9 cellular contexts compared by ENCODE assay signal in the genomic region with DNA sequence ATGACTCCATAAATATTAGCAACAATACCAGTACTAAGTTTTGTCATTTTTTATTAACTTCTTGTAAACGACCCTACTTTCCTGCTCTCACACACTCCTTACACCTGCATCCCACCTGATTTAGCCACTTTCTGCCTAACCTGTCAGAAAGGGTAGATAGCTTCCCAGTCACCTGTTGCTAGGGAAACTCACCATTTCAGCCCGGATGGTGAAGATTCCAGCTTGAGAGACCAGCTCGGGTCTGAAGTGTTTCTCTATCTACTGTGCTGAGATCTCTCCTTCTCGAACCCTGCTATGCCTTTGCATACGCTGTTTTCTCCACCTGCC. TPM values are rescaled to one million over a fixed set of nuclear protein-coding genes. Genes with fewer than 3 reads are reported as not detected.
DNase-seq lines count a peak whose midpoint lies in the region; ATAC-seq lines count a peak whose summit lies in the region.
"Had no signal": no experiment of that assay in that cellular context is flagged by ENCODE, and none has a peak within 500 bp of the region (broad histone marks: within the 10 kb centered on the region; RNA-seq: fewer than 3 reads in every experiment).

A gene with protein sequence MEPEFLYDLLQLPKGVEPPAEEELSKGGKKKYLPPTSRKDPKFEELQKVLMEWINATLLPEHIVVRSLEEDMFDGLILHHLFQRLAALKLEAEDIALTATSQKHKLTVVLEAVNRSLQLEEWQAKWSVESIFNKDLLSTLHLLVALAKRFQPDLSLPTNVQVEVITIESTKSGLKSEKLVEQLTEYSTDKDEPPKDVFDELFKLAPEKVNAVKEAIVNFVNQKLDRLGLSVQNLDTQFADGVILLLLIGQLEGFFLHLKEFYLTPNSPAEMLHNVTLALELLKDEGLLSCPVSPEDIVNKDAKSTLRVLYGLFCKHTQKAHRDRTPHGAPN (plus strand): TSS at position 220 of the 327 bp plus-strand sequence. CDS start 2,405 bp downstream, outside the sequence.

- peaks cover 14% of the 10 kb centered on the region for H3K4me1 ChIP-seq in effector memory CD4-positive, alpha-beta T cell (ENCODE audit: control insufficient read depth, insufficient read depth, low read length, poor library complexity, severe bottlenecking)
- H3K4me1 ChIP-seq in HAP-1 = no peaks in the 10 kb centered on the region

- in situ Hi-C loops in HAP-1 (cut with MboI; ENCODE audit: low sequenced_read_pairs) = no loop called here

- H3K36me3 ChIP-seq in H7 (replicated peaks; ENCODE audit: control insufficient read depth, insufficient read depth, low read length) = no peaks in the 10 kb centered on the region
- H3K36me3 ChIP-seq in effector memory CD4-positive, alpha-beta T cell (ENCODE audit: control insufficient read depth, insufficient read depth, low read length) = no peaks in the 10 kb centered on the region
- no peaks in the 10 kb centered on the region for H3K36me3 ChIP-seq in HAP-1 (replicated peaks)
- H3K36me3 ChIP-seq: cardiac muscle cell had no signal

- DNase-seq in COLO829 (ENCODE audit: low spot score) = peak; percentile 22
- peak; percentile 81 for DNase-seq in H7
- peak; percentile 30 for DNase-seq in T follicular helper cell (ENCODE audit: low read depth)
- peak in 1 of 3 donors; percentile 41 for DNase-seq in effector memory CD4-positive, alpha-beta T cell
- peak; percentile 5 for DNase-seq in stimulated activated CD8-positive, alpha-beta memory T cell treated with anti-CD3 and anti-CD28 coated beads, Interleukin-12 subunit alpha, Interleukin-12 subunit beta, amount 100 ng/mL, for 1 hour (ENCODE audit: low read depth)
- DNase-seq in HAP-1 (ENCODE audit: low spot score in 2 of 2) = no peak

- peak within 1 kb of the TSS; percentile 81 for H3K27ac ChIP-seq in effector memory CD4-positive, alpha-beta T cell (ENCODE audit: insufficient read depth, low read length, poor library complexity, severe bottlenecking)
- H3K27ac ChIP-seq: cardiac muscle cell had no signal

- H3K9me3 ChIP-seq in effector memory CD4-positive, alpha-beta T cell (ENCODE audit: control insufficient read depth, low read length) = no peaks in the 10 kb centered on the region
- H3K9me3 ChIP-seq in HAP-1 = no peaks in the 10 kb centered on the region

- H3K27me3 ChIP-seq in H7 (ENCODE audit: control insufficient read depth, insufficient read depth, low read length) (no peaks in the 10 kb centered on the region), HAP-1 (ENCODE audit: low read depth) (no peaks in the 10 kb centered on the region; the same call in 1 of the 2 replicates)
- H3K27me3 ChIP-seq in effector memory CD4-positive, alpha-beta T cell (replicated peaks; ENCODE audit: control insufficient read depth, insufficient read depth, low read length, poor library complexity, severe bottlenecking) = no peaks in the 10 kb centered on the region
- H3K27me3 ChIP-seq: cardiac muscle cell had no signal

- ATAC-seq in HG02870 (IDR thresholded peaks at IDR 0.05; ENCODE audit: unreplicated experiment) = no peak
- no peak for ATAC-seq in GM18907 (IDR thresholded peaks at IDR 0.05; ENCODE audit: unreplicated experiment)

- no peak within 1 kb of the TSS for H3K4me3 ChIP-seq in H7 (ENCODE audit: insufficient read depth, low read depth, low read length)
- peak within 1 kb of the TSS; percentile 85 for H3K4me3 ChIP-seq in effector memory CD4-positive, alpha-beta T cell (ENCODE audit: insufficient read depth, low read depth, low read length, poor library complexity, severe bottlenecking)
- H3K4me3 ChIP-seq in HAP-1 = no peak within 1 kb of the TSS
- H3K4me3 ChIP-seq: cardiac muscle cell had no signal

RNA-seq across cellular contexts. Expression of the gene that starts here (rescaled TPM):
- 0.21 TPM in 1 of 2 replicates, not detected in the other for total RNA-seq in H7 (2014; rRNA removed; shearing (Covaris generic))

Comparison
In these comparisons a context has a peak if more than half of its experiments do, and no peak if none do; other contexts are left out.
1. Peak in DNase-seq in H7; RNA of the gene not detected or under 1 TPM.
2. DNase-seq: peak in COLO829 (single experiment), T follicular helper cell (single experiment) and stimulated activated CD8-positive, alpha-beta memory T cell treated with anti-CD3 and anti-CD28 coated beads, Interleukin-12 subunit alpha, Interleukin-12 subunit beta, amount 100 ng/mL, for 1 hour (single experiment); none in HAP-1 (0 of 2).